ENCODE assay signal across 14 cellular contexts in the genomic region with DNA sequence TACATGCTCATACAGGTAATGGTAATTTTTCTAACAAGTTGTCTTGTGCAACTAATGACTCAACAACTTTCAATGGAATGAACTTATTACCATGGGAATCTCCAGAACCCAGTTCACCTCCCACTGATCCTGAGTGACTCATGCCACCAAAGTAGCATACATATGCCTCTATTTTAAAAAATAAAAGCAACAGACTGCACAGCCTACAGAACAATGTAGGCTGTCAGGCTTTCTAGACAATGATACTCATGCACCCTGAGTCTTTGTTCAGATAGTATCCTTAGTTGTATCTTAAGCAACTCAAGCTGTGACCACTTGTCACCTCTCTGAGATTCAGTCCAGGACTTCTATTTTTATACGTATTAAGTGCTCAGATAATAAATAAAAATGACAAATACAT.
A peak's percentile ranks its signal among the peaks of the same experiment; 100 is the strongest.
DNase-seq lines count a peak whose midpoint lies in the region; ATAC-seq, FAIRE-seq and TF ChIP-seq lines count a peak whose summit lies in the region.
"Had no signal": no experiment of that assay in that cellular context is flagged by ENCODE, and none has a peak within 500 bp of the region (broad histone marks: within the 10 kb centered on the region; RNA-seq: fewer than 3 reads in every experiment).

No MANE protein-coding gene starts in this region.

- ATAC-seq in GM21576 (IDR thresholded peaks at IDR 0.05; ENCODE audit: unreplicated experiment) (no peak), GM19023 (IDR thresholded peaks at IDR 0.05; ENCODE audit: unreplicated experiment) (no peak)
- ATAC-seq: natural killer cell treated with Interleukin-12 subunit alpha and Interleukin-12 subunit beta and Interleukin-15 and Interleukin-18, amount 100 ng/mL, for 72 hours had no signal

- H3K4me3 ChIP-seq in AG04449 (ENCODE audit: low read depth, low read length), result no peak overlapping the region
- H3K4me3 ChIP-seq in brain microvascular endothelial cell (ENCODE audit: low read depth, low read length), result no peak overlapping the region
- H3K4me3 ChIP-seq: adrenal gland, Peyer's patch had no signal

- H3K27ac ChIP-seq in brain microvascular endothelial cell, result peak overlapping the region; percentile 55
- H3K27ac ChIP-seq: adrenal gland, HL-60, Peyer's patch had no signal

- in situ Hi-C loops in brain microvascular endothelial cell (cut with HindIII; ENCODE audit: low pct_ligation_motif_present, low sequenced_read_pairs), result no loop called here

- TF ChIP-seq CTCF in AG04449 (IDR thresholded peaks at IDR 0.05; ENCODE audit: insufficient read depth, low read length, missing control alignments), result no peak
- TF ChIP-seq CTCF in brain microvascular endothelial cell (IDR thresholded peaks at IDR 0.05; ENCODE audit: low read depth, low read length, missing control alignments), result no peak

- peak; percentile 4 for DNase-seq in AG04449 (ENCODE audit: low read depth, low spot score)
- DNase-seq in HPDE6-E6E7 (ENCODE audit: extremely low spot score), result peak; percentile 58
- peak; percentile 92 for DNase-seq in brain microvascular endothelial cell
- DNase-seq in iris pigment epithelial cell (ENCODE audit: low read depth), result peak; percentile 92
- DNase-seq in activated CD4-positive, alpha-beta T cell treated with anti-CD3 and anti-CD28 coated beads, Interleukin-2, amount 50 U/mL, for 1 hour, result no peak
- DNase-seq in GM19239 (ENCODE audit: insufficient read length, low spot score), result no peak
- DNase-seq: adrenal gland; CD4-positive, CD25-positive, alpha-beta regulatory T cell; endodermal cell; Peyer's patch had no signal

- FAIRE-seq in GM19239 (lab: Jason Lieb, UNC), result no peak

- H3K27me3 ChIP-seq in brain microvascular endothelial cell (replicated peaks), result no peaks in the 10 kb centered on the region
- H3K27me3 ChIP-seq: adrenal gland, Peyer's patch had no signal

- no peaks in the 10 kb centered on the region for H3K36me3 ChIP-seq in brain microvascular endothelial cell (replicated peaks)
- H3K36me3 ChIP-seq: adrenal gland, Peyer's patch had no signal

- POLR2A ChIA-PET in AG04449 (lab: Yijun Ruan, JAX), result no interaction called here

- CTCF ChIA-PET in AG04449 (lab: Yijun Ruan, JAX), result no interaction called here

Comparison
In these comparisons a context has a peak if more than half of its experiments do, and no peak if none do; other contexts are left out.
1. DNase-seq: peak in AG04449 (single experiment), HPDE6-E6E7 (single experiment), brain microvascular endothelial cell (single experiment) and iris pigment epithelial cell (single experiment); none in activated CD4-positive, alpha-beta T cell treated with anti-CD3 and anti-CD28 coated beads, Interleukin-2, amount 50 U/mL, for 1 hour (single experiment) and GM19239 (single experiment).